ENCODE assay signal across 8 cellular contexts in genomic region chr5:126450388-126450787, GRCh38. TPM values are rescaled to one million over a fixed set of nuclear protein-coding genes. Genes with fewer than 3 reads are reported as not detected.
DNase-seq lines count a peak whose midpoint lies in the region; ATAC-seq and TF ChIP-seq lines count a peak whose summit lies in the region.

No MANE protein-coding gene starts in this region.

- intact Hi-C loops in A673 (cut with micrococcal nuclease; ENCODE audit: unreplicated experiment): no loop called here

- ATAC-seq in GM18861 (IDR thresholded peaks at IDR 0.05; ENCODE audit: unreplicated experiment) (peak; percentile 38), HG02588 (IDR thresholded peaks at IDR 0.05; ENCODE audit: unreplicated experiment) (peak; percentile 41)

- CTCF ChIA-PET in A673 (lab: Charles Lee): no interaction called here

- no peaks in the 10 kb centered on the region for H3K27me3 ChIP-seq in SJCRH30
- H3K27me3 ChIP-seq in layer of hippocampus (ENCODE audit: control insufficient read depth, insufficient read depth, low read length): no peaks in the 10 kb centered on the region
- H3K27me3 ChIP-seq in H7 (ENCODE audit: control insufficient read depth, insufficient read depth, low read length): no peaks in the 10 kb centered on the region
- H3K27me3 ChIP-seq in A673 (replicated peaks; ENCODE audit: insufficient read depth, low read depth, low read length, poor library complexity): no peaks in the 10 kb centered on the region

- H3K4me1 ChIP-seq in SJCRH30 (peaks cover 43% of the 10 kb centered on the region), A673 (ENCODE audit: insufficient read depth, low read length, poor library complexity, severe bottlenecking) (no peaks in the 10 kb centered on the region)

- H3K36me3 ChIP-seq in SJCRH30 (0 out of 2 replicates have a peak, but pooled peaks cover 5% of the 10 kb centered on the region), H7 (replicated peaks; ENCODE audit: control insufficient read depth, insufficient read depth, low read length) (no peaks in the 10 kb centered on the region; the same call in 1 of the 2 replicates), A673 (ENCODE audit: insufficient read depth, low read length, poor library complexity, severe bottlenecking) (no peaks in the 10 kb centered on the region)

- peak in 1 of 2 experiments; percentile 34 for DNase-seq in SJCRH30
- DNase-seq in H7: no peak
- DNase-seq in A673 (ENCODE audit: low spot score): no peak
- no peak for DNase-seq in middle frontal gyrus (ENCODE audit: extremely low spot score, low spot score)
- DNase-seq in GM03348 (ENCODE audit: low spot score): no peak

- no peaks in the 10 kb centered on the region for H3K9me3 ChIP-seq in SJCRH30 (replicated peaks)
- H3K9me3 ChIP-seq in A673 (ENCODE audit: low read depth, low read length, poor library complexity, severe bottlenecking): no peaks in the 10 kb centered on the region

- POLR2A ChIA-PET in A673 (lab: Charles Lee; ENCODE audit: low non-redundant PET): no interaction called here

- H3K27ac ChIP-seq in SJCRH30 (peak overlapping the region; percentile 32), layer of hippocampus (ENCODE audit: low read depth, low read length) (peak overlapping the region; percentile 74), A673 (ENCODE audit: low read depth, low read length, poor library complexity, severe bottlenecking) (no peak overlapping the region)

- BruUV-seq in A673 (replicated peaks; lab: Mats Ljungman, UMichigan): no TSS peak

- H3K4me3 ChIP-seq in SJCRH30 (no peak overlapping the region), H7 (ENCODE audit: insufficient read depth, low read depth, low read length) (no peak overlapping the region), A673 (ENCODE audit: low read depth, low read length, poor library complexity, severe bottlenecking) (no peak overlapping the region)

- TF ChIP-seq CTCF in A673 (conservative IDR thresholded peaks at IDR 0.05; ENCODE audit: low read depth, low read length): no peak

RNA-seq across cellular contexts. Expression of gene GRAMD2B, which starts 27.2 kb away (rescaled TPM):
- 12.1 and 14.3 TPM in 2 replicates for total RNA-seq in SJCRH30 (2014; rRNA removed; shearing (Covaris generic))
- 4.1 and 7.1 TPM in 2 replicates for total RNA-seq in H7 (2014; rRNA removed; shearing (Covaris generic))
- 2.1 and 2.6 TPM in 2 replicates for total RNA-seq in A673 (2021)
